22 cellular contexts compared by ENCODE assay signal in genomic region chr7:19488056-19488455, GRCh38.
"Had no signal": no experiment of that assay in that cellular context is flagged by ENCODE, and none has a peak within 500 bp of the region (broad histone marks: within the 10 kb centered on the region; RNA-seq: fewer than 3 reads in every experiment).

No MANE protein-coding gene starts in this region.

- DNase-seq: IMR-90, Karpas-422, KG1, MM.1S, NCI-H1092 treated with DMSO at 0.1 percent for 48 hours, NCI-H1436, NCI-H187, NCI-H2029, NCI-H2081 treated with DMSO at 0.1 percent for 48 hours, NCI-H2171, NCI-H226, NCI-H446, NCI-H510A, NCI-H524 treated with DMSO at 0.1 percent for 48 hours, NCI-H69, NCI-H774, RPMI8226, SHP77 treated with DMSO at 0.1 percent for 48 hours, SJCRH30 had no signal

- FAIRE-seq: HepG2, RCC 7860 had no signal

- H3K27ac ChIP-seq: SJCRH30 had no signal

- H3K9me3 ChIP-seq: SJCRH30 had no signal

- H3K4me3 ChIP-seq: SJCRH30 had no signal

- H3K36me3 ChIP-seq: SJCRH30 had no signal

- H3K4me1 ChIP-seq: SJCRH30 had no signal

- ATAC-seq: HepG2, SK-N-SH treated with all-trans-retinoic acid at 6 μM for 48 hours had no signal

- H3K27me3 ChIP-seq: SJCRH30 had no signal
